Comparison of ENCODE assay signal across 16 cellular contexts in genomic region chr11:69300124-69301032, GRCh38. TPM values are rescaled to one million over a fixed set of nuclear protein-coding genes. Genes with fewer than 3 reads are reported as not detected.
A peak's percentile ranks its signal among the peaks of the same experiment; 100 is the strongest.
DNase-seq lines count a peak whose midpoint lies in the region; ATAC-seq and TF ChIP-seq lines count a peak whose summit lies in the region.
"Had no signal": no experiment of that assay in that cellular context is flagged by ENCODE, and none has a peak within 500 bp of the region (broad histone marks: within the 10 kb centered on the region; RNA-seq: fewer than 3 reads in every experiment).

No MANE protein-coding gene starts in this region.

- CTCF ChIA-PET in Panc1 (lab: Charles Lee): no interaction called here

- no peak for TF ChIP-seq CTCF in Panc1 (IDR thresholded peaks at IDR 0.05)
- no peak for TF ChIP-seq CTCF in type B pancreatic cell (conservative IDR thresholded peaks at IDR 0.05)

- H3K4me1 ChIP-seq in Panc1 (ENCODE audit: control insufficient read depth, insufficient read depth, low read length): peaks cover 91% of the 10 kb centered on the region
- H3K4me1 ChIP-seq in esophagus (ENCODE audit: control insufficient read depth in 2 of 2, insufficient read depth in 2 of 2, low read length in 1 of 2): peaks cover 11 to 48% of the 10 kb centered on the region in 2 donors

- no TSS peak for BruUV-seq in Panc1 (replicated peaks; lab: Mats Ljungman, UMichigan)

- WGBS in esophagus, 2 donors: 79 to 82% methylated on average over 11 of the region's 11 CpGs

- H3K9me3 ChIP-seq in Panc1 (ENCODE audit: control insufficient read depth, insufficient read depth, low read depth, low read length): no peaks in the 10 kb centered on the region
- no peaks in the 10 kb centered on the region for H3K9me3 ChIP-seq in esophagus (ENCODE audit: control insufficient read depth in 2 of 2, insufficient read depth in 1 of 2, low read depth in 1 of 2, low read length in 1 of 2)

- in situ Hi-C loops in Panc1 (cut with HindIII; ENCODE audit: low pct_unique_long_range_greater_than_20kb, low sequenced_read_pairs): no loop called here

- no peaks in the 10 kb centered on the region for H3K27me3 ChIP-seq in Panc1 (ENCODE audit: control insufficient read depth, insufficient read depth, low read length)
- H3K27me3 ChIP-seq in esophagus (ENCODE audit: control insufficient read depth in 1 of 2, insufficient read depth in 2 of 2, low read length in 2 of 2): no peaks in the 10 kb centered on the region
- H3K27me3 ChIP-seq in H7 (ENCODE audit: control insufficient read depth, insufficient read depth, low read length): no peaks in the 10 kb centered on the region

- peak overlapping the region; percentile 100 for H3K27ac ChIP-seq in Panc1 (ENCODE audit: low read length)
- peak overlapping the region; percentile 51 to 86 for H3K27ac ChIP-seq in esophagus (ENCODE audit: low read depth in 2 of 2, low read length in 1 of 2)

- no peak overlapping the region for H3K4me3 ChIP-seq in Panc1 (ENCODE audit: low read depth in 2 of 2, low read length in 2 of 2)
- H3K4me3 ChIP-seq in esophagus (ENCODE audit: low read depth in 1 of 2, low read length in 2 of 2): no peak overlapping the region
- no peak overlapping the region for H3K4me3 ChIP-seq in H7 (ENCODE audit: insufficient read depth, low read depth, low read length)

- H3K9me3 Mint-ChIP-seq in type B pancreatic cell: peaks cover 4% of the 10 kb centered on the region
- H3K9me3 Mint-ChIP-seq: CD4-positive, alpha-beta T cell had no signal

- no peaks in the 10 kb centered on the region for H3K27me3 Mint-ChIP-seq in type B pancreatic cell
- H3K27me3 Mint-ChIP-seq: CD4-positive, alpha-beta T cell had no signal

- H3K4me3 Mint-ChIP-seq in type B pancreatic cell: no peak overlapping the region
- H3K4me3 Mint-ChIP-seq: CD4-positive, alpha-beta T cell; neural crest cell had no signal

- peaks cover 29% of the 10 kb centered on the region for H3K4me1 Mint-ChIP-seq in type B pancreatic cell (ENCODE audit: unreplicated experiment)

- H3K36me3 ChIP-seq in Panc1 (ENCODE audit: control insufficient read depth, insufficient read depth, low read length): no peaks in the 10 kb centered on the region; the same call in none of the 2 replicates
- peaks cover 0 to 3% of the 10 kb centered on the region in 2 donors for H3K36me3 ChIP-seq in esophagus (ENCODE audit: control insufficient read depth in 2 of 2, insufficient read depth in 2 of 2, low read length in 1 of 2)
- H3K36me3 ChIP-seq in H7 (replicated peaks; ENCODE audit: control insufficient read depth, insufficient read depth, low read length): no peaks in the 10 kb centered on the region

- peak overlapping the region; percentile 69 for H3K27ac Mint-ChIP-seq in type B pancreatic cell
- H3K27ac Mint-ChIP-seq: CD4-positive, alpha-beta T cell had no signal

- DNase-seq in Right ventricle myocardium inferior (ENCODE audit: missing footprints) (peak; percentile 45), left ventricle myocardium superior (no peak), Panc1 (ENCODE audit: low read depth, low spot score) (no peak), type B pancreatic cell (ENCODE audit: extremely low spot score, unreplicated experiment) (no peak), COLO668 (lab: John Stamatoyannopoulos, UW; ENCODE audit: unreplicated experiment) (no peak), NCI-H1105 (lab: John Stamatoyannopoulos, UW) (no peak), H7 (no peak)
- DNase-seq: activated T-cell treated with anti-CD3 and anti-CD28 coated beads, Interleukin-2, amount 50 U/mL, for 1 hour; CD4-positive, alpha-beta T cell; KG1; NCI-H526 treated with DMSO at 0.1 percent for 48 hours; stimulated activated CD4-positive, alpha-beta T cell treated with anti-CD3 and anti-CD28 coated beads, Interleukin-15, amount 100 ng/mL, for 24 hours; stimulated activated naive CD4-positive, alpha-beta T cell had no signal

- H3K36me3 Mint-ChIP-seq in type B pancreatic cell: no peaks in the 10 kb centered on the region

- POLR2A ChIA-PET in Panc1 (lab: Charles Lee): no interaction called here

- ATAC-seq in Right ventricle myocardium inferior (no peak), left ventricle myocardium superior (no peak), Panc1 (no peak)

- intact Hi-C loops in Right ventricle myocardium inferior (cut with DNase I): no loop called here
- intact Hi-C loops in left ventricle myocardium superior (cut with micrococcal nuclease): no loop called here
- intact Hi-C loops in Panc1 (cut with micrococcal nuclease; ENCODE audit: unreplicated experiment): no loop called here

RNA-seq across cellular contexts. Expression of gene MYEOV, which starts 6.4 kb away (rescaled TPM):
- total RNA-seq in Right ventricle myocardium inferior: not detected
- not detected for total RNA-seq in left ventricle myocardium superior
- total RNA-seq in Panc1 (2021; ENCODE audit: unreplicated experiment): 69.8 TPM
- 49.0 TPM for polyA plus RNA-seq in Panc1 (2012; ENCODE audit: insufficient read length)
- polyA plus RNA-seq in esophagus: 10 to 100 TPM; 18.3 to 32.2 TPM
- total RNA-seq in type B pancreatic cell (ENCODE audit: low replicate concordance): 4.1 and 4.3 TPM in 2 replicates
- 2.0 and 4.3 TPM in 2 replicates for total RNA-seq in H7 (2014; rRNA removed; shearing (Covaris generic))
- total RNA-seq: CD4-positive, alpha-beta T cell; T-helper 2 cell treated with Interferon-gamma antibody and Interleukin-4, amounts not matched to agents 100 ng/mL and 5 ng/mL, for 36 hours had no signal

Comparison
In these comparisons a context has a peak if more than half of its experiments do, and no peak if none do; other contexts are left out.
1. RNA of gene MYEOV, which starts 6.4 kb away (total RNA-seq): 69.8 TPM in Panc1 (single experiment); 2.0 to 4.3 TPM in H7, 4.1 to 4.3 TPM in type B pancreatic cell, not detected in Right ventricle myocardium inferior (single experiment) and not detected in left ventricle myocardium superior (single experiment); every median in the first group is over 10 times any median in the second.